Comparison of ENCODE assay signal across 9 cellular contexts in the genomic region with DNA sequence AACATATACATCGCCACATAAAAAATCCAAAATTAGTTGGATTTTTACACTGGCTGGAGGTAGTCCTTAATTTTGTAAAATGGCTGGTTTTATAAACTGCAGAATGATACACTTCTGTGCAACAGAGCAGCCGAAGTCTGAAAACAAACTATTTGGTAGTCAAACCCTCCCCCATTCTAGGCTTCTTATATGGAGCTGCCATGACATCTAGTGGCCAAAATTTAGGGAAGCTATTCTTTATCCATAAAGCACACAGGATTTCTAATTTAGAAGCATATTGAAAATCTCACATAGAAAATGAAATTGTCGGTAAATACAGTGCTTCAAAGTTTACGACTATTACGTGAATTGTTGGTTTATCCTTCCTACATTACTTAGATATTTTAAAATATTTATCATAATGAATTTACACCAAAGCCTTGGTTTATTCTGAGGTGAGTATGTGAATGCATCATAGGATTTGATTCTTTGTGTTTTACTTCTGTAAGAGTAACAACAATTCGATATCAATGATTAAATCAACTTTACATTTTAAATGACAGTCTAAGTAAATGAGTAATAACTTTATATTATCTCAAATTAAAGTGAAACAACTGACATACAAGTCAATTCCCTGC.
A peak's percentile ranks its signal among the peaks of the same experiment; 100 is the strongest.
DNase-seq lines count a peak whose midpoint lies in the region; ATAC-seq and TF ChIP-seq lines count a peak whose summit lies in the region.
"Had no signal": no experiment of that assay in that cellular context is flagged by ENCODE, and none has a peak within 500 bp of the region (broad histone marks: within the 10 kb centered on the region; RNA-seq: fewer than 3 reads in every experiment).

No MANE protein-coding gene starts in this region.

- peak; percentile 71 for ATAC-seq in HG03571 (IDR thresholded peaks at IDR 0.05; ENCODE audit: unreplicated experiment)
- ATAC-seq in activated CD8-positive, alpha-beta memory T cell treated with anti-CD3 and anti-CD28 coated beads, Interleukin-2, amount 10 ng/mL, durations not matched to agents 7 days and 5 days = no peak

- H3K27me3 Mint-ChIP-seq in progenitor cell of endocrine pancreas = peaks cover 2% of the 10 kb centered on the region
- H3K27me3 Mint-ChIP-seq in activated CD8-positive, alpha-beta memory T cell treated with anti-CD3 and anti-CD28 coated beads, Interleukin-2, amount 10 ng/mL, durations not matched to agents 7 days and 5 days = peaks cover 42% of the 10 kb centered on the region

- POLR2A ChIA-PET in RWPE1 (lab: Yijun Ruan, JAX; ENCODE audit: low non-redundant PET) = no interaction called here

- peak; percentile 71 for TF ChIP-seq CTCF in RWPE1 (conservative IDR thresholded peaks at IDR 0.05; ENCODE audit: low read depth)
- TF ChIP-seq CTCF in progenitor cell of endocrine pancreas (IDR thresholded peaks at IDR 0.05; ENCODE audit: unreplicated experiment) = peak; percentile 86

- peak; percentile 61 for DNase-seq in EH (ENCODE audit: low read depth)
- peak; percentile 16 for DNase-seq in GM19238 (ENCODE audit: insufficient read length, low spot score)
- peak; percentile 48 for DNase-seq in RWPE1 (ENCODE audit: low spot score)
- peak; percentile 83 for DNase-seq in fibroblast of peridontal ligament (ENCODE audit: extremely low read depth)
- DNase-seq in progenitor cell of endocrine pancreas (ENCODE audit: low spot score, unreplicated experiment) = peak; percentile 12
- no peak for DNase-seq in activated gamma-delta T cell (lab: John Stamatoyannopoulos, UW)
- no peak for DNase-seq in activated CD8-positive, alpha-beta memory T cell treated with anti-CD3 and anti-CD28 coated beads, Interleukin-2, amount 10 ng/mL, durations not matched to agents 7 days and 5 days

- no peak overlapping the region for H3K27ac ChIP-seq in RWPE1

- CTCF ChIA-PET in RWPE1 (lab: Yijun Ruan, JAX) = interaction anchor here (0.5 to 4.3 kb wide), 12 partner anchors 8 to 583 kb away, joined by 3 to 46 read pairs (median 3); no protein-coding TSS in a partner anchor
- CTCF ChIA-PET in activated CD8-positive, alpha-beta memory T cell treated with anti-CD3 and anti-CD28 coated beads, Interleukin-2, amount 10 ng/mL, durations not matched to agents 7 days and 5 days (lab: Charles Lee) = interaction anchor here (1.4 kb wide), 1 partner anchor 89 kb away, joined by 4 read pairs; no protein-coding TSS in a partner anchor

- no peak overlapping the region for H3K4me3 Mint-ChIP-seq in progenitor cell of endocrine pancreas (ENCODE audit: low read depth)
- H3K4me3 Mint-ChIP-seq in activated CD8-positive, alpha-beta memory T cell treated with anti-CD3 and anti-CD28 coated beads, Interleukin-2, amount 10 ng/mL, durations not matched to agents 7 days and 5 days = no peak overlapping the region
- H3K4me3 Mint-ChIP-seq: activated naive CD8-positive, alpha-beta T cell had no signal

- no peak overlapping the region for H3K27ac Mint-ChIP-seq in progenitor cell of endocrine pancreas
- no peak overlapping the region for H3K27ac Mint-ChIP-seq in activated CD8-positive, alpha-beta memory T cell treated with anti-CD3 and anti-CD28 coated beads, Interleukin-2, amount 10 ng/mL, durations not matched to agents 7 days and 5 days
- H3K27ac Mint-ChIP-seq: activated naive CD8-positive, alpha-beta T cell had no signal

- no peaks in the 10 kb centered on the region for H3K9me3 Mint-ChIP-seq in progenitor cell of endocrine pancreas (ENCODE audit: low read depth)
- H3K9me3 Mint-ChIP-seq in activated CD8-positive, alpha-beta memory T cell treated with anti-CD3 and anti-CD28 coated beads, Interleukin-2, amount 10 ng/mL, durations not matched to agents 7 days and 5 days (ENCODE audit: low read depth) = no peaks in the 10 kb centered on the region

- H3K36me3 Mint-ChIP-seq in progenitor cell of endocrine pancreas (ENCODE audit: insufficient read depth) = no peaks in the 10 kb centered on the region
- no peaks in the 10 kb centered on the region for H3K36me3 Mint-ChIP-seq in activated CD8-positive, alpha-beta memory T cell treated with anti-CD3 and anti-CD28 coated beads, Interleukin-2, amount 10 ng/mL, durations not matched to agents 7 days and 5 days
- H3K36me3 Mint-ChIP-seq: activated naive CD8-positive, alpha-beta T cell had no signal

- peaks cover 5% of the 10 kb centered on the region for H3K4me1 Mint-ChIP-seq in progenitor cell of endocrine pancreas (ENCODE audit: low read depth)
- no peaks in the 10 kb centered on the region for H3K4me1 Mint-ChIP-seq in activated CD8-positive, alpha-beta memory T cell treated with anti-CD3 and anti-CD28 coated beads, Interleukin-2, amount 10 ng/mL, durations not matched to agents 7 days and 5 days

Comparison
In these comparisons a context has a peak if more than half of its experiments do, and no peak if none do; other contexts are left out.
1. DNase-seq: peak in EH (single experiment), GM19238 (single experiment), RWPE1 (single experiment), fibroblast of peridontal ligament (single experiment) and progenitor cell of endocrine pancreas (single experiment); none in activated gamma-delta T cell (single experiment) and activated CD8-positive, alpha-beta memory T cell treated with anti-CD3 and anti-CD28 coated beads, Interleukin-2, amount 10 ng/mL, durations not matched to agents 7 days and 5 days (single experiment).